In the genomic region with DNA sequence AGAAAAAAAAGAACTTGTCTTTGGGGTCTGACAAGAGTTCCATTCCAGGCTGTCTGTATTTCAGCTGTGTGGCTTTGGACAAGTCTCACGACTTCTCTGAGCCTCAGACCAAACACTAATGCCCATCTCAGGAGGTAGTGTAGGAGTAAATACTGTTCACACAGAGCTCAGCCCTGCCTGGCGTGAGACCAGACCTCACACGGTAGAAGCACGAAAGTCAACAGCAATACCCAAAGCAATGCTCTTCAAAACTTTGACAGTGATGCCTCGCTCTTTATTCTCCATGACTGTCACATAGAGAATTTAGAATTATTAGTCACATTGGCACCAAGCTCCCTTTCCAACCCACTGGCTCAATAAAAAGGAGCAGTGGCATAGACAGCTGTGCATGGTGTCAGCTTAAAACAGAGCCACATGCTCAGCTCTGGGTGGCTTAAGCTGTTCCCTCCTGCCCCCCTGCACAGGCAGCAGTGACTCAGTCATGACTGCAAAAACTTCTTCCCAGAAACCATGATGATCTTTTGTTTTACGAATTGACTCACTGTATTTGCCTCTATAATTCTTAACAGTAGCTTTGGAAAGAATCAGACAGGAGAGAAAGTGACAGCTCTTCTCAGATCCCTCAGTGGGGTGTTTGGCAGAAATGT, we compare ENCODE assay signal across 13 cellular contexts.
DNase-seq lines count a peak whose midpoint lies in the region; ATAC-seq, FAIRE-seq and TF ChIP-seq lines count a peak whose summit lies in the region.
"Had no signal": no experiment of that assay in that cellular context is flagged by ENCODE, and none has a peak within 500 bp of the region (broad histone marks: within the 10 kb centered on the region; RNA-seq: fewer than 3 reads in every experiment).

No MANE protein-coding gene starts in this region.

- H3K4me1 Mint-ChIP-seq in activated T-cell treated with anti-CD3 and anti-CD28 coated beads, Interleukin-2, amount 50 U/mL, for 4 hours (ENCODE audit: low read depth) = no peaks in the 10 kb centered on the region

- H3K9ac ChIP-seq in keratinocyte (ENCODE audit: control insufficient read depth, extremely low read depth, insufficient read depth, low read length) (no peak overlapping the region), colonic mucosa (ENCODE audit: low read depth in 2 of 2, low read length in 2 of 2) (no peak overlapping the region)

- H4K20me1 ChIP-seq in keratinocyte (ENCODE audit: control insufficient read depth, extremely low read depth, insufficient read depth, low read length) = no peaks in the 10 kb centered on the region

- H3K4me2 ChIP-seq in keratinocyte (ENCODE audit: control insufficient read depth, extremely low read depth, insufficient read depth, low read depth, low read length) = no peak overlapping the region

- no peaks in the 10 kb centered on the region for H3K9me1 ChIP-seq in keratinocyte (ENCODE audit: control insufficient read depth, extremely low read depth, insufficient read depth, low read length)

- H3K79me2 ChIP-seq in keratinocyte (ENCODE audit: control insufficient read depth, insufficient read depth, low read length) = no peaks in the 10 kb centered on the region

- H3K9me3 ChIP-seq in keratinocyte (ENCODE audit: control insufficient read depth, low read depth, low read length) = peaks cover 2% of the 10 kb centered on the region
- H3K9me3 ChIP-seq in colonic mucosa = no peaks in the 10 kb centered on the region
- H3K9me3 ChIP-seq: transverse colon had no signal

- peaks cover 5% of the 10 kb centered on the region for H3K9me3 Mint-ChIP-seq in activated T-cell treated with anti-CD3 and anti-CD28 coated beads, Interleukin-2, amount 50 U/mL, for 4 hours

- intact Hi-C loops in colonic mucosa (cut with DNase I) = no loop called here

- dilution Hi-C loops in keratinocyte (cut with MboI; ENCODE audit: extremely low pct_ligation_motif_present, low sequenced_read_pairs) = no loop called here

- DNase-seq in AG08396 (ENCODE audit: low spot score) (peak; percentile 72), GM04504 (ENCODE audit: low read depth) (peak; percentile 47), keratinocyte (ENCODE audit: low read depth, low spot score) (no peak), SIG-M5 (lab: John Stamatoyannopoulos, UW) (no peak), DMS79 (lab: John Stamatoyannopoulos, UW) (no peak), colonic mucosa (no peak), COR-L47 (lab: John Stamatoyannopoulos, UW) (no peak)
- no peak for DNase-seq in activated T-cell treated with anti-CD3 and anti-CD28 coated beads, Interleukin-2, amount 50 U/mL, for 4 hours
- DNase-seq: DMS79 treated with DMSO at 0.1 percent for 48 hours, kidney glomerular epithelial cell, MM.1S, transverse colon had no signal

- H3K27me3 Mint-ChIP-seq in activated T-cell treated with anti-CD3 and anti-CD28 coated beads, Interleukin-2, amount 50 U/mL, for 4 hours (ENCODE audit: low read depth) = peaks cover 30% of the 10 kb centered on the region

- no peaks in the 10 kb centered on the region for H3K36me3 Mint-ChIP-seq in activated T-cell treated with anti-CD3 and anti-CD28 coated beads, Interleukin-2, amount 50 U/mL, for 4 hours (ENCODE audit: insufficient read depth)

- H3K36me3 ChIP-seq in keratinocyte (ENCODE audit: control insufficient read depth in 2 of 2, extremely low read depth in 1 of 2, insufficient read depth in 2 of 2, low read length in 2 of 2) = no peaks in the 10 kb centered on the region
- no peaks in the 10 kb centered on the region for H3K36me3 ChIP-seq in colonic mucosa
- H3K36me3 ChIP-seq: transverse colon had no signal

- FAIRE-seq in keratinocyte (lab: Jason Lieb, UNC) = peak; percentile 17
- FAIRE-seq: TTC549 had no signal

- H3K27me3 ChIP-seq in keratinocyte (ENCODE audit: control insufficient read depth, extremely low read depth, insufficient read depth, low read length) = peaks cover 6% of the 10 kb centered on the region
- H3K27me3 ChIP-seq in colonic mucosa = no peaks in the 10 kb centered on the region

- H3K27ac ChIP-seq in keratinocyte (ENCODE audit: control insufficient read depth, insufficient read depth, low read length) (no peak overlapping the region), colonic mucosa (no peak overlapping the region)
- H3K27ac ChIP-seq: transverse colon had no signal

- no peak for TF ChIP-seq CTCF in keratinocyte (optimal IDR thresholded peaks at IDR 0.05 in 1 of 3, IDR thresholded peaks at IDR 0.05 in 1 of 3, conservative IDR thresholded peaks at IDR 0.05 in 1 of 3; ENCODE audit: extremely low read depth in 1 of 3, insufficient read depth in 2 of 3, low read length in 3 of 3)
- TF ChIP-seq CTCF in colonic mucosa (IDR thresholded peaks at IDR 0.05) = no peak

- ATAC-seq in activated T-cell treated with anti-CD3 and anti-CD28 coated beads, Interleukin-2, amount 50 U/mL, for 4 hours = peak; percentile 92 to 93

- H3K4me3 ChIP-seq in keratinocyte (ENCODE audit: control insufficient read depth in 2 of 3, extremely low read depth in 1 of 3, insufficient read depth in 2 of 3, low read depth in 1 of 3, low read length in 3 of 3) = no peak overlapping the region
- no peak overlapping the region for H3K4me3 ChIP-seq in colonic mucosa
- H3K4me3 ChIP-seq: transverse colon had no signal

- H3K4me1 ChIP-seq in keratinocyte (ENCODE audit: control insufficient read depth, extremely low read depth, insufficient read depth, low read length) (peaks cover 5% of the 10 kb centered on the region), colonic mucosa (no peaks in the 10 kb centered on the region)
- H3K4me1 ChIP-seq: transverse colon had no signal

- H2AFZ ChIP-seq in keratinocyte (ENCODE audit: control insufficient read depth, low read length) = no peak overlapping the region

- no peak overlapping the region for H3K4me3 Mint-ChIP-seq in activated T-cell treated with anti-CD3 and anti-CD28 coated beads, Interleukin-2, amount 50 U/mL, for 4 hours

Comparison
In these comparisons a context has a peak if more than half of its experiments do, and no peak if none do; other contexts are left out.
1. DNase-seq: peak in AG08396 (single experiment) and GM04504 (single experiment); none in activated T-cell treated with anti-CD3 and anti-CD28 coated beads, Interleukin-2, amount 50 U/mL, for 4 hours (single experiment), keratinocyte (single experiment), SIG-M5 (single experiment), DMS79 (single experiment), colonic mucosa (single experiment) and COR-L47 (single experiment).